Comparison of ENCODE assay signal across 28 cellular contexts in the genomic region with DNA sequence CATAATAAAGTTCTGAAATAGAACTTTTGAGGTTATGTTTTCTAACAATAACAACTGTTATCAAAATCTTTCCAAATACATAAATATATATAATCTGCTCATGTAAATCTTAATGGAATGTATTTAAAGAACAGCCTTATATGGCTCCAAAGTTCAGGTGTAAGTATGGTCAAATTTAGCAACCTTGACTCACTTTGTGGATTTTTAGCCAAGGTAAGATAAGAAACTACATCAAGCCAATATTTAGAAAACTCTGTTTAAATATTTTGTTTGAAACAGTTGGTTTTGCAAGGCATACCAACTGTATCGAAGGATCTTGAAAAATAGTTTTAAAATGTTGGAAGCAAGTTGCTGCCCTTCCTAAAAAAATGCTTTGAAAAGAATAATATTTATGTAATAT.
"Had no signal": no experiment of that assay in that cellular context is flagged by ENCODE, and none has a peak within 500 bp of the region (broad histone marks: within the 10 kb centered on the region; RNA-seq: fewer than 3 reads in every experiment).

No MANE protein-coding gene starts in this region.

- H3K36me3 ChIP-seq: colonic mucosa, esophagus muscularis mucosa, esophagus squamous epithelium, gastrocnemius medialis, gastroesophageal sphincter, heart left ventricle, heart right ventricle had no signal

- FAIRE-seq: colon, endometrium, endothelial cell of umbilical vein, frontal cortex had no signal

- H3K4me1 ChIP-seq: colonic mucosa, esophagus muscularis mucosa, esophagus squamous epithelium, foreskin keratinocyte, gastrocnemius medialis, gastroesophageal sphincter, heart left ventricle, heart right ventricle had no signal

- ATAC-seq: effector memory CD8-positive, alpha-beta T cell; esophagus mucosa; foreskin keratinocyte; gastrocnemius medialis; gastroesophageal sphincter; heart left ventricle; heart right ventricle had no signal

- DNase-seq: colonic mucosa; cortex of kidney; dermis blood vessel endothelial cell; dorsolateral prefrontal cortex; effector CD4-positive, alpha-beta T cell; effector CD8-positive, alpha-beta T cell; effector memory CD4-positive, alpha-beta T cell; effector memory CD8-positive, alpha-beta T cell; endodermal cell; erythroblast; esophagus squamous epithelium; foreskin fibroblast; foreskin keratinocyte; foreskin melanocyte; gastrocnemius medialis; glutamatergic neuron; head of caudate nucleus; heart left ventricle; heart right ventricle had no signal

- H3K27me3 ChIP-seq: colonic mucosa, dorsolateral prefrontal cortex, esophagus muscularis mucosa, esophagus squamous epithelium, foreskin keratinocyte, gastrocnemius medialis, gastroesophageal sphincter, heart left ventricle, heart right ventricle had no signal

- H3K27ac ChIP-seq: colonic mucosa, coronary artery, dorsolateral prefrontal cortex, epithelial cell of prostate, esophagus muscularis mucosa, esophagus squamous epithelium, foreskin keratinocyte, gastrocnemius medialis, gastroesophageal sphincter, heart left ventricle, heart right ventricle had no signal

- H3K4me3 ChIP-seq: colonic mucosa, coronary artery, dorsolateral prefrontal cortex, esophagus muscularis mucosa, esophagus squamous epithelium, gastrocnemius medialis, gastroesophageal sphincter, heart left ventricle, heart right ventricle had no signal

- H3K9me3 ChIP-seq: colonic mucosa, esophagus muscularis mucosa, esophagus squamous epithelium, gastrocnemius medialis, gastroesophageal sphincter, heart left ventricle, heart right ventricle had no signal
